1 cellular context compared by ENCODE assay signal in genomic region chr10:89092981-89093380, GRCh38.
TF ChIP-seq lines count a peak whose summit lies in the region.

No MANE protein-coding gene starts in this region.

TF ChIP-seq in K562, 482 proteins besides CTCF, POLR2A, EP300 and RAD21 (continued from another document):
- no peak for TF ChIP-seq ARID3A (IDR thresholded peaks at IDR 0.05; ENCODE audit: borderline replicate concordance, low read depth, low read length)
